ENCODE assay signal across 27 cellular contexts in the genomic region with DNA sequence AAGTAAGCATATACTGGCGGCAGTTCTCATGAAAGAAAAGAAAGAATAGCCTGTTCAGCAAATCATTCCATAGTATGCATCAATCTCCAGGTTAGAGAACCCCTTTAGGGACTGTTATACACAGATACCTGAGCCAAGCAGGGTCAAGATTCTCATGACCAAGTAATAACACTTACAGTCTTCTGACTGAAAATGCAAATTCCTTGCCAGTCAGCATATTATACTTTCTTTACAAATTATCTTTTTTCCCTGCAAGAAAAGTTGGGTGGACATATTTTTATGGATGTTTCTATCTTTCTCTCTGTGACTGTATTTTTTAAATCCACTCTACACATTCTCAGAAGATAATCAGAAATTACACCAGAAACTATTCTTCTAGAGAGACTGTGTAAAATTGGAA.
"Had no signal": no experiment of that assay in that cellular context is flagged by ENCODE, and none has a peak within 500 bp of the region (broad histone marks: within the 10 kb centered on the region; RNA-seq: fewer than 3 reads in every experiment).

No MANE protein-coding gene starts in this region.

- H3K4me1 Mint-ChIP-seq: stimulated activated memory B cell treated with anti-CD40 and anti-IgM and Interleukin-4, amounts not matched to agents 10 μg/mL and 1 μg/mL and 100 μg/mL, for 72 hours had no signal

- H3K36me3 Mint-ChIP-seq: stimulated activated memory B cell treated with anti-CD40 and anti-IgM and Interleukin-4, amounts not matched to agents 10 μg/mL and 1 μg/mL and 100 μg/mL, for 72 hours had no signal

- H3K27ac Mint-ChIP-seq: progenitor cell of endocrine pancreas; stimulated activated memory B cell treated with anti-CD40 and anti-IgM and Interleukin-4, amounts not matched to agents 10 μg/mL and 1 μg/mL and 100 μg/mL, for 72 hours; T-helper 1 cell treated with Interleukin-12 subunit alpha and Interleukin-12 subunit beta and Interleukin-4 antibody, amounts not matched to agents 30 μg/mL and 1 μg/mL, for 36 hours had no signal

- H3K9me3 ChIP-seq: ovary, testis, transverse colon had no signal

- ATAC-seq: activated CD8-positive, alpha-beta memory T cell treated with anti-CD3 and anti-CD28 coated beads, Interleukin-2, amount 10 ng/mL, durations not matched to agents 7 days and 5 days; left colon; stimulated activated memory B cell treated with anti-CD40 and anti-IgM and Interleukin-4, amounts not matched to agents 10 μg/mL and 1 μg/mL and 100 μg/mL, for 72 hours had no signal

- H3K4me3 Mint-ChIP-seq: activated CD4-positive, alpha-beta memory T cell treated with anti-CD3 and anti-CD28 coated beads, Interleukin-2, amount 10 ng/mL, durations not matched to agents 7 days and 5 days; activated CD8-positive, alpha-beta memory T cell treated with anti-CD3 and anti-CD28 coated beads, Interleukin-2, amount 10 ng/mL, durations not matched to agents 7 days and 5 days; stimulated activated memory B cell treated with anti-CD40 and anti-IgM and Interleukin-4, amounts not matched to agents 10 μg/mL and 1 μg/mL and 100 μg/mL, for 72 hours; T-helper 1 cell treated with Interleukin-12 subunit alpha and Interleukin-12 subunit beta and Interleukin-4 antibody, amounts not matched to agents 30 μg/mL and 1 μg/mL, for 36 hours had no signal

- H3K27me3 ChIP-seq: ovary, testis, transverse colon had no signal

- H3K4me1 ChIP-seq: testis, transverse colon had no signal

- DNase-seq: activated CD4-positive, alpha-beta memory T cell treated with anti-CD3 and anti-CD28 coated beads, Interleukin-2, amount 10 ng/mL, durations not matched to agents 7 days and 5 days; activated CD4-positive, alpha-beta T cell treated with anti-CD3 and anti-CD28 coated beads, Interleukin-2, amount 10 ng/mL, durations not matched to agents 7 days and 5 days; activated CD4-positive, CD25-positive, alpha-beta regulatory T cell treated with anti-CD3 and anti-CD28 coated beads, Interleukin-2, amount 50 U/mL, for 72 hours; activated CD8-positive, alpha-beta memory T cell treated with anti-CD3 and anti-CD28 coated beads, Interleukin-2, amount 10 ng/mL, durations not matched to agents 7 days and 5 days; activated naive CD4-positive, alpha-beta T cell; activated T-cell treated with anti-CD3 and anti-CD28 coated beads, Interleukin-2, amount 50 U/mL, for 48 hours; amniotic stem cell; caudate nucleus; head of caudate nucleus; hippocampal formation; left colon; mammary epithelial cell; ovary; retina; stimulated activated CD4-positive, alpha-beta T cell treated with anti-CD3 and anti-CD28 coated beads, Interleukin-1b, Interleukin-23, amount 100 ng/mL, for 48 hours; stimulated activated CD4-positive, alpha-beta T cell treated with anti-CD3 and anti-CD28 coated beads, Interleukin-4, amount 100 ng/mL, for 4 hours; stimulated activated CD8-positive, alpha-beta memory T cell treated with anti-CD3 and anti-CD28 coated beads, Interleukin-4, amount 100 ng/mL, for 48 hours; SW 1271; testis; transverse colon had no signal

- H3K9me3 Mint-ChIP-seq: stimulated activated memory B cell treated with anti-CD40 and anti-IgM and Interleukin-4, amounts not matched to agents 10 μg/mL and 1 μg/mL and 100 μg/mL, for 72 hours; T-helper 1 cell treated with Interleukin-12 subunit alpha and Interleukin-12 subunit beta and Interleukin-4 antibody, amounts not matched to agents 30 μg/mL and 1 μg/mL, for 36 hours had no signal

- H3K27ac ChIP-seq: ovary, testis, transverse colon had no signal

- FAIRE-seq: astrocyte, endothelial cell of umbilical vein, keratinocyte had no signal

- H3K4me3 ChIP-seq: ovary, smooth muscle cell, testis, transverse colon had no signal

- H3K36me3 ChIP-seq: ovary, transverse colon had no signal

- H3K4me2 ChIP-seq: smooth muscle cell had no signal

- H3K27me3 Mint-ChIP-seq: activated CD4-positive, alpha-beta memory T cell treated with anti-CD3 and anti-CD28 coated beads, Interleukin-2, amount 10 ng/mL, durations not matched to agents 7 days and 5 days; activated CD4-positive, alpha-beta T cell treated with anti-CD3 and anti-CD28 coated beads, Interleukin-2, amount 10 ng/mL, durations not matched to agents 7 days and 5 days; activated CD8-positive, alpha-beta memory T cell treated with anti-CD3 and anti-CD28 coated beads, Interleukin-2, amount 10 ng/mL, durations not matched to agents 7 days and 5 days; progenitor cell of endocrine pancreas; stimulated activated memory B cell treated with anti-CD40 and anti-IgM and Interleukin-4, amounts not matched to agents 10 μg/mL and 1 μg/mL and 100 μg/mL, for 72 hours had no signal
